In the genomic region with DNA sequence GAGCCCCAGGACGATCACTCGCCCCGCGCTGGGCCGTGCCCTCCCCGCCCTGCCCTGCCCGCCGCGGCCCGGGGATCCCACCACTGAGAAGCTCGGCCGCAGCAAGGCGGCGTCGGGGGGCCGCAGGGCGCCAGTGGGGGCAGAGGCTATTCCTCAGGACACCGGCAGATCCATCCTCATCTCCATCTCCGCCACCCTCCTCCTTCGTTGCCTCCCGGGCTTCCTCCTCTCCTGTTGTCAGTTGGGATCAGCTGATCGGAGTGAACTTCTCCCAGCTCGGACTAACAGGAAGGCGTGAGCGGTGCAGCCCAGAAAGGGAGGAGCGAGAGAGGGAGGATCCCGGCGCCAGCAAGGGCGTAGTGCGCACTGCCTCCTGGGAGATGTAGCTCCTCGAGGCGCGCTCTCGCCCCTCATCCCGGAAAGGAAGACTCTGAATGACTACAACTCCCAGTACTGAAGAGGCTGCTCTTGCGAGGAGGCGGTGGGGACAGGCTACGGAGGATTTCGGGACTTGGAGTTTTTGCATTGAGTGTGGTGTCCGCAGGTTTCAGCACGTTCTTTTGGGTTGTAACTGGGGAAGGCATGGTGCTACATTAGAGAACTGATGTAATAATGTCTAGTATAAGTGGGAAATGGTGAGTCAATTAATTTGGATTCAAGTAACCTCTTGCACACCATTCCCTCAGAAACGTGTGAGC, we compare ENCODE assay signal across 1 cellular context.
TF ChIP-seq lines count a peak whose summit lies in the region.

A gene with protein sequence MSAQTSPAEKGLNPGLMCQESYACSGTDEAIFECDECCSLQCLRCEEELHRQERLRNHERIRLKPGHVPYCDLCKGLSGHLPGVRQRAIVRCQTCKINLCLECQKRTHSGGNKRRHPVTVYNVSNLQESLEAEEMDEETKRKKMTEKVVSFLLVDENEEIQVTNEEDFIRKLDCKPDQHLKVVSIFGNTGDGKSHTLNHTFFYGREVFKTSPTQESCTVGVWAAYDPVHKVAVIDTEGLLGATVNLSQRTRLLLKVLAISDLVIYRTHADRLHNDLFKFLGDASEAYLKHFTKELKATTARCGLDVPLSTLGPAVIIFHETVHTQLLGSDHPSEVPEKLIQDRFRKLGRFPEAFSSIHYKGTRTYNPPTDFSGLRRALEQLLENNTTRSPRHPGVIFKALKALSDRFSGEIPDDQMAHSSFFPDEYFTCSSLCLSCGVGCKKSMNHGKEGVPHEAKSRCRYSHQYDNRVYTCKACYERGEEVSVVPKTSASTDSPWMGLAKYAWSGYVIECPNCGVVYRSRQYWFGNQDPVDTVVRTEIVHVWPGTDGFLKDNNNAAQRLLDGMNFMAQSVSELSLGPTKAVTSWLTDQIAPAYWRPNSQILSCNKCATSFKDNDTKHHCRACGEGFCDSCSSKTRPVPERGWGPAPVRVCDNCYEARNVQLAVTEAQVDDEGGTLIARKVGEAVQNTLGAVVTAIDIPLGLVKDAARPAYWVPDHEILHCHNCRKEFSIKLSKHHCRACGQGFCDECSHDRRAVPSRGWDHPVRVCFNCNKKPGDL (minus strand): TSS at position 262 of the 698 bp plus-strand sequence. CDS start 2,598 bp downstream, outside the sequence.

TF ChIP-seq in HepG2, 621 proteins besides CTCF, POLR2A, EP300 and RAD21 (continued from another document and continues in another):
- TF ChIP-seq, protein P1, sequence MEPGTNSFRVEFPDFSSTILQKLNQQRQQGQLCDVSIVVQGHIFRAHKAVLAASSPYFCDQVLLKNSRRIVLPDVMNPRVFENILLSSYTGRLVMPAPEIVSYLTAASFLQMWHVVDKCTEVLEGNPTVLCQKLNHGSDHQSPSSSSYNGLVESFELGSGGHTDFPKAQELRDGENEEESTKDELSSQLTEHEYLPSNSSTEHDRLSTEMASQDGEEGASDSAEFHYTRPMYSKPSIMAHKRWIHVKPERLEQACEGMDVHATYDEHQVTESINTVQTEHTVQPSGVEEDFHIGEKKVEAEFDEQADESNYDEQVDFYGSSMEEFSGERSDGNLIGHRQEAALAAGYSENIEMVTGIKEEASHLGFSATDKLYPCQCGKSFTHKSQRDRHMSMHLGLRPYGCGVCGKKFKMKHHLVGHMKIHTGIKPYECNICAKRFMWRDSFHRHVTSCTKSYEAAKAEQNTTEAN (CRISPR knock-in tag; conservative IDR thresholded peaks at IDR 0.05): no peak
- no peak for TF ChIP-seq RXRB (CRISPR knock-in tag; IDR thresholded peaks at IDR 0.05; ENCODE audit: borderline replicate concordance)
- TF ChIP-seq, protein P2, sequence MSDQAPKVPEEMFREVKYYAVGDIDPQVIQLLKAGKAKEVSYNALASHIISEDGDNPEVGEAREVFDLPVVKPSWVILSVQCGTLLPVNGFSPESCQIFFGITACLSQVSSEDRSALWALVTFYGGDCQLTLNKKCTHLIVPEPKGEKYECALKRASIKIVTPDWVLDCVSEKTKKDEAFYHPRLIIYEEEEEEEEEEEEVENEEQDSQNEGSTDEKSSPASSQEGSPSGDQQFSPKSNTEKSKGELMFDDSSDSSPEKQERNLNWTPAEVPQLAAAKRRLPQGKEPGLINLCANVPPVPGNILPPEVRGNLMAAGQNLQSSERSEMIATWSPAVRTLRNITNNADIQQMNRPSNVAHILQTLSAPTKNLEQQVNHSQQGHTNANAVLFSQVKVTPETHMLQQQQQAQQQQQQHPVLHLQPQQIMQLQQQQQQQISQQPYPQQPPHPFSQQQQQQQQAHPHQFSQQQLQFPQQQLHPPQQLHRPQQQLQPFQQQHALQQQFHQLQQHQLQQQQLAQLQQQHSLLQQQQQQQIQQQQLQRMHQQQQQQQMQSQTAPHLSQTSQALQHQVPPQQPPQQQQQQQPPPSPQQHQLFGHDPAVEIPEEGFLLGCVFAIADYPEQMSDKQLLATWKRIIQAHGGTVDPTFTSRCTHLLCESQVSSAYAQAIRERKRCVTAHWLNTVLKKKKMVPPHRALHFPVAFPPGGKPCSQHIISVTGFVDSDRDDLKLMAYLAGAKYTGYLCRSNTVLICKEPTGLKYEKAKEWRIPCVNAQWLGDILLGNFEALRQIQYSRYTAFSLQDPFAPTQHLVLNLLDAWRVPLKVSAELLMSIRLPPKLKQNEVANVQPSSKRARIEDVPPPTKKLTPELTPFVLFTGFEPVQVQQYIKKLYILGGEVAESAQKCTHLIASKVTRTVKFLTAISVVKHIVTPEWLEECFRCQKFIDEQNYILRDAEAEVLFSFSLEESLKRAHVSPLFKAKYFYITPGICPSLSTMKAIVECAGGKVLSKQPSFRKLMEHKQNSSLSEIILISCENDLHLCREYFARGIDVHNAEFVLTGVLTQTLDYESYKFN (CRISPR knock-in tag; conservative IDR thresholded peaks at IDR 0.05): 0 out of 2 replicates have a peak, but pooled peaks have one; percentile 27
- TF ChIP-seq SRSF1 (optimal IDR thresholded peaks at IDR 0.05; ENCODE audit: low read depth, low read length): no peak
- 0 out of 2 replicates have a peak, but pooled peaks have one; percentile 60 for TF ChIP-seq SMAD1 (CRISPR knock-in tag; IDR thresholded peaks at IDR 0.05; ENCODE audit: borderline replicate concordance, low read depth)
- no peak for TF ChIP-seq TMF1 (CRISPR knock-in tag; IDR thresholded peaks at IDR 0.05; ENCODE audit: low read depth)
- TF ChIP-seq ZSCAN20 (CRISPR knock-in tag; IDR thresholded peaks at IDR 0.05; ENCODE audit: borderline replicate concordance): no peak
- TF ChIP-seq HOXD1 (CRISPR knock-in tag; IDR thresholded peaks at IDR 0.05): no peak
- peak; percentile 32; the same call in 1 of the 2 replicates for TF ChIP-seq ZNF547 (CRISPR knock-in tag; IDR thresholded peaks at IDR 0.05)
- no peak for TF ChIP-seq SCMH1 (CRISPR knock-in tag; IDR thresholded peaks at IDR 0.05; ENCODE audit: borderline replicate concordance)
- TF ChIP-seq KMT2A (CRISPR knock-in tag; IDR thresholded peaks at IDR 0.05): peak; percentile 61; the same call in 1 of the 2 replicates
- TF ChIP-seq ZNF678 (CRISPR knock-in tag; IDR thresholded peaks at IDR 0.05): no peak
- peak; percentile 45; the same call in 1 of the 2 replicates for TF ChIP-seq ZZZ3 (CRISPR knock-in tag; IDR thresholded peaks at IDR 0.05; ENCODE audit: borderline replicate concordance)
- TF ChIP-seq ZNF883 (CRISPR knock-in tag; IDR thresholded peaks at IDR 0.05; ENCODE audit: not compliant biosample characterization): no peak
- no peak; the same call in 1 of the 2 replicates for TF ChIP-seq HNF4G (IDR thresholded peaks at IDR 0.05; ENCODE audit: borderline replicate concordance, low read depth, low read length)
- TF ChIP-seq HNF4G (CRISPR knock-in tag; IDR thresholded peaks at IDR 0.05; ENCODE audit: borderline replicate concordance, low read depth): 0 out of 2 replicates have a peak, but pooled peaks have one; percentile 28
- TF ChIP-seq RARA (CRISPR knock-in tag; IDR thresholded peaks at IDR 0.05): 0 out of 2 replicates have a peak, but pooled peaks have one; percentile 18
- TF ChIP-seq, protein P3, sequence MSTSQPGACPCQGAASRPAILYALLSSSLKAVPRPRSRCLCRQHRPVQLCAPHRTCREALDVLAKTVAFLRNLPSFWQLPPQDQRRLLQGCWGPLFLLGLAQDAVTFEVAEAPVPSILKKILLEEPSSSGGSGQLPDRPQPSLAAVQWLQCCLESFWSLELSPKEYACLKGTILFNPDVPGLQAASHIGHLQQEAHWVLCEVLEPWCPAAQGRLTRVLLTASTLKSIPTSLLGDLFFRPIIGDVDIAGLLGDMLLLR (CRISPR knock-in tag; IDR thresholded peaks at IDR 0.05): no peak
- no peak for TF ChIP-seq FIP1L1 (IDR thresholded peaks at IDR 0.05; ENCODE audit: borderline replicate concordance, insufficient read depth, low read depth, low read length)
- TF ChIP-seq NONO (IDR thresholded peaks at IDR 0.05): no peak
- TF ChIP-seq NONO (CRISPR knock-in tag; conservative IDR thresholded peaks at IDR 0.05): peak; percentile 63
- no peak for TF ChIP-seq NR2F6 (IDR thresholded peaks at IDR 0.05)
- 0 out of 2 replicates have a peak, but pooled peaks have one; percentile 16 for TF ChIP-seq NR2F6 (CRISPR knock-in tag; IDR thresholded peaks at IDR 0.05)
- peak; percentile 59; the same call in 1 of the 2 replicates for TF ChIP-seq ZKSCAN8 (CRISPR knock-in tag; IDR thresholded peaks at IDR 0.05; ENCODE audit: borderline replicate concordance)
- no peak for TF ChIP-seq ELF4 (CRISPR knock-in tag; IDR thresholded peaks at IDR 0.05; ENCODE audit: borderline replicate concordance)
- TF ChIP-seq CREM (IDR thresholded peaks at IDR 0.05): peak; percentile 100
- no peak for TF ChIP-seq CREM (CRISPR knock-in tag; IDR thresholded peaks at IDR 0.05)
- TF ChIP-seq, protein P4, sequence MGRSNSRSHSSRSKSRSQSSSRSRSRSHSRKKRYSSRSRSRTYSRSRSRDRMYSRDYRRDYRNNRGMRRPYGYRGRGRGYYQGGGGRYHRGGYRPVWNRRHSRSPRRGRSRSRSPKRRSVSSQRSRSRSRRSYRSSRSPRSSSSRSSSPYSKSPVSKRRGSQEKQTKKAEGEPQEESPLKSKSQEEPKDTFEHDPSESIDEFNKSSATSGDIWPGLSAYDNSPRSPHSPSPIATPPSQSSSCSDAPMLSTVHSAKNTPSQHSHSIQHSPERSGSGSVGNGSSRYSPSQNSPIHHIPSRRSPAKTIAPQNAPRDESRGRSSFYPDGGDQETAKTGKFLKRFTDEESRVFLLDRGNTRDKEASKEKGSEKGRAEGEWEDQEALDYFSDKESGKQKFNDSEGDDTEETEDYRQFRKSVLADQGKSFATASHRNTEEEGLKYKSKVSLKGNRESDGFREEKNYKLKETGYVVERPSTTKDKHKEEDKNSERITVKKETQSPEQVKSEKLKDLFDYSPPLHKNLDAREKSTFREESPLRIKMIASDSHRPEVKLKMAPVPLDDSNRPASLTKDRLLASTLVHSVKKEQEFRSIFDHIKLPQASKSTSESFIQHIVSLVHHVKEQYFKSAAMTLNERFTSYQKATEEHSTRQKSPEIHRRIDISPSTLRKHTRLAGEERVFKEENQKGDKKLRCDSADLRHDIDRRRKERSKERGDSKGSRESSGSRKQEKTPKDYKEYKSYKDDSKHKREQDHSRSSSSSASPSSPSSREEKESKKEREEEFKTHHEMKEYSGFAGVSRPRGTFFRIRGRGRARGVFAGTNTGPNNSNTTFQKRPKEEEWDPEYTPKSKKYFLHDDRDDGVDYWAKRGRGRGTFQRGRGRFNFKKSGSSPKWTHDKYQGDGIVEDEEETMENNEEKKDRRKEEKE (IDR thresholded peaks at IDR 0.05): no peak
- TF ChIP-seq, protein P5, sequence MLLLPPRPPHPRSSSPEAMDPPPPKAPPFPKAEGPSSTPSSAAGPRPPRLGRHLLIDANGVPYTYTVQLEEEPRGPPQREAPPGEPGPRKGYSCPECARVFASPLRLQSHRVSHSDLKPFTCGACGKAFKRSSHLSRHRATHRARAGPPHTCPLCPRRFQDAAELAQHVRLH (CRISPR knock-in tag; IDR thresholded peaks at IDR 0.05; ENCODE audit: borderline replicate concordance, low read depth): 0 out of 2 replicates have a peak, but pooled peaks have one; percentile 59
- TF ChIP-seq, protein P6, sequence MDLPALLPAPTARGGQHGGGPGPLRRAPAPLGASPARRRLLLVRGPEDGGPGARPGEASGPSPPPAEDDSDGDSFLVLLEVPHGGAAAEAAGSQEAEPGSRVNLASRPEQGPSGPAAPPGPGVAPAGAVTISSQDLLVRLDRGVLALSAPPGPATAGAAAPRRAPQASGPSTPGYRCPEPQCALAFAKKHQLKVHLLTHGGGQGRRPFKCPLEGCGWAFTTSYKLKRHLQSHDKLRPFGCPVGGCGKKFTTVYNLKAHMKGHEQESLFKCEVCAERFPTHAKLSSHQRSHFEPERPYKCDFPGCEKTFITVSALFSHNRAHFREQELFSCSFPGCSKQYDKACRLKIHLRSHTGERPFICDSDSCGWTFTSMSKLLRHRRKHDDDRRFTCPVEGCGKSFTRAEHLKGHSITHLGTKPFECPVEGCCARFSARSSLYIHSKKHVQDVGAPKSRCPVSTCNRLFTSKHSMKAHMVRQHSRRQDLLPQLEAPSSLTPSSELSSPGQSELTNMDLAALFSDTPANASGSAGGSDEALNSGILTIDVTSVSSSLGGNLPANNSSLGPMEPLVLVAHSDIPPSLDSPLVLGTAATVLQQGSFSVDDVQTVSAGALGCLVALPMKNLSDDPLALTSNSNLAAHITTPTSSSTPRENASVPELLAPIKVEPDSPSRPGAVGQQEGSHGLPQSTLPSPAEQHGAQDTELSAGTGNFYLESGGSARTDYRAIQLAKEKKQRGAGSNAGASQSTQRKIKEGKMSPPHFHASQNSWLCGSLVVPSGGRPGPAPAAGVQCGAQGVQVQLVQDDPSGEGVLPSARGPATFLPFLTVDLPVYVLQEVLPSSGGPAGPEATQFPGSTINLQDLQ (CRISPR knock-in tag; IDR thresholded peaks at IDR 0.05): no peak
- TF ChIP-seq PRPF4 (IDR thresholded peaks at IDR 0.05; ENCODE audit: low read depth, low read length, poor library complexity, severe bottlenecking): no peak
- no peak for TF ChIP-seq KLF13 (CRISPR knock-in tag; IDR thresholded peaks at IDR 0.05)
- TF ChIP-seq SIN3A (IDR thresholded peaks at IDR 0.05; ENCODE audit: borderline replicate concordance, low read depth, low read length): peak; percentile 96
- no peak for TF ChIP-seq GATA4 (IDR thresholded peaks at IDR 0.05; ENCODE audit: borderline replicate concordance, low read depth)
- TF ChIP-seq TOE1 (CRISPR knock-in tag; IDR thresholded peaks at IDR 0.05): no peak
- no peak for TF ChIP-seq ZKSCAN5 (CRISPR knock-in tag; IDR thresholded peaks at IDR 0.05)
- TF ChIP-seq, protein P7, sequence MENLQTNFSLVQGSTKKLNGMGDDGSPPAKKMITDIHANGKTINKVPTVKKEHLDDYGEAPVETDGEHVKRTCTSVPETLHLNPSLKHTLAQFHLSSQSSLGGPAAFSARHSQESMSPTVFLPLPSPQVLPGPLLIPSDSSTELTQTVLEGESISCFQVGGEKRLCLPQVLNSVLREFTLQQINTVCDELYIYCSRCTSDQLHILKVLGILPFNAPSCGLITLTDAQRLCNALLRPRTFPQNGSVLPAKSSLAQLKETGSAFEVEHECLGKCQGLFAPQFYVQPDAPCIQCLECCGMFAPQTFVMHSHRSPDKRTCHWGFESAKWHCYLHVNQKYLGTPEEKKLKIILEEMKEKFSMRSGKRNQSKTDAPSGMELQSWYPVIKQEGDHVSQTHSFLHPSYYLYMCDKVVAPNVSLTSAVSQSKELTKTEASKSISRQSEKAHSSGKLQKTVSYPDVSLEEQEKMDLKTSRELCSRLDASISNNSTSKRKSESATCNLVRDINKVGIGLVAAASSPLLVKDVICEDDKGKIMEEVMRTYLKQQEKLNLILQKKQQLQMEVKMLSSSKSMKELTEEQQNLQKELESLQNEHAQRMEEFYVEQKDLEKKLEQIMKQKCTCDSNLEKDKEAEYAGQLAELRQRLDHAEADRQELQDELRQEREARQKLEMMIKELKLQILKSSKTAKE (CRISPR knock-in tag; IDR thresholded peaks at IDR 0.05; ENCODE audit: borderline replicate concordance): no peak
- no peak for TF ChIP-seq ZNF615 (CRISPR knock-in tag; IDR thresholded peaks at IDR 0.05; ENCODE audit: borderline replicate concordance)
- no peak for TF ChIP-seq MED13 (CRISPR knock-in tag; IDR thresholded peaks at IDR 0.05)
- TF ChIP-seq, protein P8, sequence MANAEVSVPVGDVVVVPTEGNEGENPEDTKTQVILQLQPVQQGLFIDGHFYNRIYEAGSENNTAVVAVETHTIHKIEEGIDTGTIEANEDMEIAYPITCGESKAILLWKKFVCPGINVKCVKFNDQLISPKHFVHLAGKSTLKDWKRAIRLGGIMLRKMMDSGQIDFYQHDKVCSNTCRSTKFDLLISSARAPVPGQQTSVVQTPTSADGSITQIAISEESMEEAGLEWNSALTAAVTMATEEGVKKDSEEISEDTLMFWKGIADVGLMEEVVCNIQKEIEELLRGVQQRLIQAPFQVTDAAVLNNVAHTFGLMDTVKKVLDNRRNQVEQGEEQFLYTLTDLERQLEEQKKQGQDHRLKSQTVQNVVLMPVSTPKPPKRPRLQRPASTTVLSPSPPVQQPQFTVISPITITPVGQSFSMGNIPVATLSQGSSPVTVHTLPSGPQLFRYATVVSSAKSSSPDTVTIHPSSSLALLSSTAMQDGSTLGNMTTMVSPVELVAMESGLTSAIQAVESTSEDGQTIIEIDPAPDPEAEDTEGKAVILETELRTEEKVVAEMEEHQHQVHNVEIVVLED (CRISPR knock-in tag; IDR thresholded peaks at IDR 0.05; ENCODE audit: borderline replicate concordance): peak; percentile 95
- peak; percentile 100 for TF ChIP-seq ZNF143 (CRISPR knock-in tag; IDR thresholded peaks at IDR 0.05)
